ENCODE assay signal across 10 cellular contexts in genomic region chr2:135299656-135300244, GRCh38.
A peak's percentile ranks its signal among the peaks of the same experiment; 100 is the strongest.
DNase-seq lines count a peak whose midpoint lies in the region; ATAC-seq and TF ChIP-seq lines count a peak whose summit lies in the region.
"Had no signal": no experiment of that assay in that cellular context is flagged by ENCODE, and none has a peak within 500 bp of the region (broad histone marks: within the 10 kb centered on the region; RNA-seq: fewer than 3 reads in every experiment).

No MANE protein-coding gene starts in this region.

- no peak overlapping the region for H2AFZ ChIP-seq in SK-N-SH (ENCODE audit: low read depth)

- no peaks in the 10 kb centered on the region for H4K20me1 ChIP-seq in SK-N-SH (ENCODE audit: insufficient read depth)

- POLR2A ChIA-PET in SK-N-SH (lab: Yijun Ruan, JAX): no interaction called here
- POLR2A ChIA-PET in activated CD8-positive, alpha-beta T cell treated with anti-CD3 and anti-CD28 coated beads, Interleukin-2, amount 10 ng/mL, durations not matched to agents 7 days and 5 days (lab: Charles Lee): no interaction called here

- TF ChIP-seq EP300 in SK-N-SH (IDR thresholded peaks at IDR 0.05; ENCODE audit: borderline replicate concordance in 1 of 2, low read depth in 1 of 2, low read length in 1 of 2): no peak

- H3K27ac Mint-ChIP-seq in activated CD8-positive, alpha-beta T cell treated with anti-CD3 and anti-CD28 coated beads, Interleukin-2, amount 10 ng/mL, durations not matched to agents 7 days and 5 days: no peak overlapping the region

- no peaks in the 10 kb centered on the region for H3K27me3 Mint-ChIP-seq in activated CD8-positive, alpha-beta T cell treated with anti-CD3 and anti-CD28 coated beads, Interleukin-2, amount 10 ng/mL, durations not matched to agents 7 days and 5 days (ENCODE audit: low read depth)

- H3K4me2 ChIP-seq in SK-N-SH: no peak overlapping the region

- TF ChIP-seq CTCF in SK-N-SH (IDR thresholded peaks at IDR 0.05) (no peak), omental fat pad (IDR thresholded peaks at IDR 0.05) (no peak)

- 87% methylated on average over 1 of the region's 1 CpG for WGBS in SK-N-SH (ENCODE audit: low lambda C conversion rate)

- no peak overlapping the region for H3K4me3 Mint-ChIP-seq in activated CD8-positive, alpha-beta T cell treated with anti-CD3 and anti-CD28 coated beads, Interleukin-2, amount 10 ng/mL, durations not matched to agents 7 days and 5 days

- TF ChIP-seq RAD21 in SK-N-SH (IDR thresholded peaks at IDR 0.05; ENCODE audit: low read length): no peak

- peak overlapping the region in 1 of 2 experiments; percentile 4; a peak in 1 of 4 replicates for H3K27ac ChIP-seq in SK-N-SH (ENCODE audit: low read depth in 2 of 2, low read length in 1 of 2)

- CTCF ChIA-PET in SK-N-SH (lab: Yijun Ruan, JAX): no interaction called here
- CTCF ChIA-PET in activated CD8-positive, alpha-beta T cell treated with anti-CD3 and anti-CD28 coated beads, Interleukin-2, amount 10 ng/mL, durations not matched to agents 7 days and 5 days (lab: Charles Lee): no interaction called here

- H3K4me1 Mint-ChIP-seq in activated CD8-positive, alpha-beta T cell treated with anti-CD3 and anti-CD28 coated beads, Interleukin-2, amount 10 ng/mL, durations not matched to agents 7 days and 5 days (ENCODE audit: low read depth): peaks cover 11% of the 10 kb centered on the region

- no peaks in the 10 kb centered on the region for H3K9me2 ChIP-seq in SK-N-SH

- no peak overlapping the region for H3K9ac ChIP-seq in SK-N-SH

- peaks cover 16% of the 10 kb centered on the region for H3F3A ChIP-seq in SK-N-SH (replicated peaks; ENCODE audit: insufficient read depth)

- no peaks in the 10 kb centered on the region for H3K9me3 ChIP-seq in SK-N-SH

- ATAC-seq in GM18909 (IDR thresholded peaks at IDR 0.05; ENCODE audit: poor library complexity, unreplicated experiment): peak; percentile 65
- ATAC-seq in HG03103 (IDR thresholded peaks at IDR 0.05; ENCODE audit: low read depth, unreplicated experiment): peak; percentile 95
- ATAC-seq in HG02571 (IDR thresholded peaks at IDR 0.05; ENCODE audit: unreplicated experiment): no peak
- no peak for ATAC-seq in activated CD8-positive, alpha-beta T cell treated with anti-CD3 and anti-CD28 coated beads, Interleukin-2, amount 10 ng/mL, durations not matched to agents 7 days and 5 days
- ATAC-seq in omental fat pad (ENCODE audit: low FRiP score): no peak
- ATAC-seq: left colon had no signal

- H3K9me3 Mint-ChIP-seq in activated CD8-positive, alpha-beta T cell treated with anti-CD3 and anti-CD28 coated beads, Interleukin-2, amount 10 ng/mL, durations not matched to agents 7 days and 5 days (ENCODE audit: insufficient read depth): peaks cover 4% of the 10 kb centered on the region

- H3K27me3 ChIP-seq in SK-N-SH (ENCODE audit: insufficient read depth): no peaks in the 10 kb centered on the region

- H3K4me3 ChIP-seq in SK-N-SH (ENCODE audit: low read depth in 2 of 2, low read length in 1 of 2): no peak overlapping the region

- H3K79me2 ChIP-seq in SK-N-SH (ENCODE audit: insufficient read depth): no peaks in the 10 kb centered on the region

- H3K36me3 Mint-ChIP-seq in activated CD8-positive, alpha-beta T cell treated with anti-CD3 and anti-CD28 coated beads, Interleukin-2, amount 10 ng/mL, durations not matched to agents 7 days and 5 days (ENCODE audit: low read depth): peaks cover 13% of the 10 kb centered on the region

- DNase-seq in SK-N-SH (no peak), pulmonary artery endothelial cell (ENCODE audit: low read depth, low spot score) (peak; percentile 20), omental fat pad (ENCODE audit: low spot score) (no peak)
- no peak for DNase-seq in activated CD8-positive, alpha-beta T cell treated with anti-CD3 and anti-CD28 coated beads, Interleukin-2, amount 10 ng/mL, durations not matched to agents 7 days and 5 days
- DNase-seq: left colon, NCI-H1105 treated with DMSO at 0.1 percent for 48 hours, SHP77 treated with DMSO at 0.1 percent for 48 hours had no signal

- no peaks in the 10 kb centered on the region for H3K4me1 ChIP-seq in SK-N-SH (ENCODE audit: control insufficient read depth in 1 of 2, insufficient read depth in 2 of 2, low read depth in 1 of 2, low read length in 1 of 2)

- H3K36me3 ChIP-seq in SK-N-SH (replicated peaks in 1 of 2; ENCODE audit: control insufficient read depth in 1 of 2, insufficient read depth in 2 of 2, low read length in 1 of 2): no peaks in the 10 kb centered on the region

TF ChIP-seq in SK-N-SH, 30 proteins besides CTCF, POLR2A, EP300 and RAD21:
- no peak for TF ChIP-seq MEF2A (IDR thresholded peaks at IDR 0.05; ENCODE audit: borderline replicate concordance, low read depth)
- TF ChIP-seq FOSL2 (IDR thresholded peaks at IDR 0.05; ENCODE audit: borderline replicate concordance, low read depth): peak; percentile 17; the same call in 1 of the 2 replicates
TF ChIP-seq in SK-N-SH: peak in this region for 1.

Comparison
In these comparisons a context has a peak if more than half of its experiments do, and no peak if none do; other contexts are left out.
1. ATAC-seq: peak in GM18909 (single experiment) and HG03103 (single experiment); none in HG02571 (single experiment), activated CD8-positive, alpha-beta T cell treated with anti-CD3 and anti-CD28 coated beads, Interleukin-2, amount 10 ng/mL, durations not matched to agents 7 days and 5 days (single experiment) and omental fat pad (single experiment).